8 cellular contexts compared by ENCODE assay signal in the genomic region with DNA sequence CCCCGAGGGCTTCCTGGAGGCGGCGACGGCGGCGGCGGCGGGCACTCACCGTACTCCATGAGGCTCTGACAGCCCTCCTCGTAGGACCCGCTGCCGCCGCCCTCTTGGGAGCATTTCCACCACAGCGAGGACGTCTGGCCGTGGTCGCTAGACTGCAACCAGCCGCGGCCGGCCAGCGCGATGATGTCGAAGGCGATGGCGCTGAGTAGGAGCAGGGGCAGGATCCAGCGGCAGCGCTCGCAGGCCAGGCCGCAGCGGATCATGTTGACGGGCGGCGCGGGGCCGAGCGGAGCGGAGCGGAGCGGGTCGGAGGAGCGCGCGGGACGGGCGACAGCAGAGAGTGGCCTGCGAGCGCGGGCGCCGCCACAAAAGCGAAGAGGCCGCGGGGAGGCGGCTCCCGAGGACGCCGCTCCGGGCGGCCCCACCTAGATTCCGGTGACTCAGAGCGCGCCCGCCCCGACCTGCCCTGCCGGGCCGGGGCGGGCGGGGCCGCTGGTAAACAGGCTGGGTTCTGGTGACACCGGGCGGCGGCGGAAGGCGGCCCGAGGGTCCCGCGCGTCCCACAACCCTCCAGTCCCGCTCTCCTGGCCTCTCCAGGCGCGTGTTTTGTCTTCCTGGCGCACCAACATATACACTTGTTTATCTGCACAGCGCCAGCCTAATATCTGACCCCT. TPM values are rescaled to one million over a fixed set of nuclear protein-coding genes. Genes with fewer than 3 reads are reported as not detected.
DNase-seq lines count a peak whose midpoint lies in the region; ATAC-seq lines count a peak whose summit lies in the region.

A gene (minus strand): TSS at position 342 of the 674 bp plus-strand sequence. CDS start 79 bp downstream, at position 263.

- H2BK120ac ChIP-seq in mesendoderm (ENCODE audit: low read depth, low read length) = peak within 1 kb of the TSS; percentile 56

- H3K4me3 Mint-ChIP-seq in effector memory CD8-positive, alpha-beta T cell = peak within 1 kb of the TSS; percentile 89 to 90

- H3K9ac ChIP-seq in ES-I3 (ENCODE audit: low read depth, low read length) (peak within 1 kb of the TSS; percentile 76), mesendoderm (ENCODE audit: low read length) (peak within 1 kb of the TSS; percentile 86)

- peak within 1 kb of the TSS; percentile 77 for H3K4ac ChIP-seq in mesendoderm (ENCODE audit: low read depth, low read length)

- no peaks in the 10 kb centered on the region for H3K36me3 Mint-ChIP-seq in effector memory CD8-positive, alpha-beta T cell (ENCODE audit: insufficient read depth)

- H3K4me3 ChIP-seq in HAP-1 = peak within 1 kb of the TSS; percentile 54
- H3K4me3 ChIP-seq in mesendoderm (ENCODE audit: low read length) = peak within 1 kb of the TSS; percentile 57

- H3K27ac ChIP-seq in mesendoderm (ENCODE audit: low read depth, low read length) = peak within 1 kb of the TSS; percentile 92

- no CpG with 5 or more reads among the region's 83 CpGs for WGBS in mesendoderm (ENCODE audit: extremely low coverage, insufficient coverage, low lambda C conversion rate)

- H3K23ac ChIP-seq in mesendoderm (ENCODE audit: low read length) = peak within 1 kb of the TSS; percentile 30

- H3K36me3 ChIP-seq in ES-I3 (ENCODE audit: insufficient read depth, low read length) (no peaks in the 10 kb centered on the region), HAP-1 (replicated peaks) (no peaks in the 10 kb centered on the region), mesendoderm (ENCODE audit: control insufficient read depth, insufficient read depth, low read length) (no peaks in the 10 kb centered on the region)

- H3K27ac Mint-ChIP-seq in effector memory CD8-positive, alpha-beta T cell = peak within 1 kb of the TSS; percentile 91 to 95

- ATAC-seq in effector memory CD8-positive, alpha-beta T cell (replicated peaks) = peak; percentile 92

- DNase-seq in HAP-1 (ENCODE audit: low spot score in 2 of 2) (peak; percentile 42 to 74), NCI-H2107 treated with DMSO at 0.1 percent for 48 hours (lab: John Stamatoyannopoulos, UW; ENCODE audit: unreplicated experiment) (peak; percentile 40), mesendoderm (peak; percentile 76), globus pallidus (ENCODE audit: low spot score) (no peak)
- peak; percentile 82 for DNase-seq in activated CD8-positive, alpha-beta memory T cell treated with anti-CD3 and anti-CD28 coated beads for 24 hours
- peak; percentile 49 to 63 (median 62) for DNase-seq in effector memory CD8-positive, alpha-beta T cell
- DNase-seq in stimulated activated CD8-positive, alpha-beta memory T cell treated with anti-CD3 and anti-CD28 coated beads, Interleukin-12 subunit alpha, Interleukin-12 subunit beta, amount 100 ng/mL, for 4 hours (ENCODE audit: low read depth) = peak; percentile 57

- H3K9me3 Mint-ChIP-seq in effector memory CD8-positive, alpha-beta T cell = no peaks in the 10 kb centered on the region

- H3K4me1 ChIP-seq in ES-I3 (ENCODE audit: insufficient read depth, low read length) (peaks cover 12% of the 10 kb centered on the region; the same call in 1 of the 2 replicates), HAP-1 (peaks cover 22% of the 10 kb centered on the region), mesendoderm (ENCODE audit: control insufficient read depth, low read depth, low read length) (peaks cover 8% of the 10 kb centered on the region)

- H4K8ac ChIP-seq in mesendoderm (ENCODE audit: low read depth, low read length) = no peak within 1 kb of the TSS

- peak within 1 kb of the TSS; percentile 94 for H3K56ac ChIP-seq in mesendoderm (ENCODE audit: low read length)

- H2BK15ac ChIP-seq in mesendoderm (replicated peaks; ENCODE audit: low read depth) = no peak within 1 kb of the TSS

- peaks cover 18% of the 10 kb centered on the region for H3K79me2 ChIP-seq in mesendoderm (ENCODE audit: control insufficient read depth, insufficient read depth, low read length)

- no peak within 1 kb of the TSS for H4K5ac ChIP-seq in mesendoderm (ENCODE audit: low read length)

- in situ Hi-C loops in HAP-1 (cut with MboI; ENCODE audit: low sequenced_read_pairs) = loop anchor here (5.0 to 10.0 kb wide), 2 partner anchors 105 to 412 kb away; no protein-coding TSS in a partner anchor

- peak within 1 kb of the TSS; percentile 80 for H3K4me2 ChIP-seq in mesendoderm (ENCODE audit: low read length)

- no peaks in the 10 kb centered on the region for H3K79me1 ChIP-seq in mesendoderm (ENCODE audit: low read length)

- H3K27me3 Mint-ChIP-seq in effector memory CD8-positive, alpha-beta T cell = no peaks in the 10 kb centered on the region

- no peaks in the 10 kb centered on the region for H3K27me3 ChIP-seq in HAP-1 (ENCODE audit: low read depth)
- no peaks in the 10 kb centered on the region for H3K27me3 ChIP-seq in mesendoderm (ENCODE audit: insufficient read depth, low read length, poor library complexity)

- peak within 1 kb of the TSS; percentile 81 for H3K18ac ChIP-seq in mesendoderm (ENCODE audit: low read length)

- H2BK5ac ChIP-seq in mesendoderm (ENCODE audit: low read length) = peak within 1 kb of the TSS; percentile 71

- H2AK5ac ChIP-seq in mesendoderm (ENCODE audit: low read length) = no peak within 1 kb of the TSS

- H3K9me3 ChIP-seq in ES-I3 (ENCODE audit: control insufficient read depth, insufficient read depth, low read length) = no peaks in the 10 kb centered on the region
- H3K9me3 ChIP-seq in HAP-1 = no peaks in the 10 kb centered on the region

- peaks cover 14 to 18% of the 10 kb centered on the region in 2 donors for H3K4me1 Mint-ChIP-seq in effector memory CD8-positive, alpha-beta T cell (ENCODE audit: low read depth in 2 of 2)

RNA-seq across cellular contexts. Expression of the gene that starts here (rescaled TPM):
- polyA plus RNA-seq in mesendoderm (2013, experiment 1 of 2) = 82.2 TPM
- polyA plus RNA-seq in mesendoderm (2013, experiment 2 of 2) = 82.8 TPM
